Comparison of ENCODE assay signal across 20 cellular contexts in the genomic region with DNA sequence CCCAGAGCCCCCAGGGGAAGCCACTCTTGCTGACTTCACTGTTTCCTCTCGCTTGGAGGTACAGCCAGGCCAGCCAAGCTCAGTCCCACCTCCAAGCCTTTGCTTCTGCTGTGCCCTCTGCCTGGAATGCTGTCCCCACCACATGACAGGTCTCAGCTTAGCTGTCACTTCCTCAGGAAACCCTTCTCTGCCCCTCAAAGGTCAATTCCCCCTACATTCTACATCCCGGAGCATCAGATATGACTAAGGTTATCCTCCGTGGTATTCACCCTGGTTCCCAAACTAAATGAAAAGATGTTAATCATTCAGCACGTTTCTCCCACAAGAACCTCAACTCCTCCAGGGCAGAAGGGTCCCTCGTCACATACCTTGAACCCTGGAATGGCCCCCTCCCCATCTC. TPM values are rescaled to one million over a fixed set of nuclear protein-coding genes. Genes with fewer than 3 reads are reported as not detected.
DNase-seq lines count a peak whose midpoint lies in the region; ATAC-seq, FAIRE-seq and TF ChIP-seq lines count a peak whose summit lies in the region.
"Had no signal": no experiment of that assay in that cellular context is flagged by ENCODE, and none has a peak within 500 bp of the region (broad histone marks: within the 10 kb centered on the region; RNA-seq: fewer than 3 reads in every experiment).

No MANE protein-coding gene starts in this region.

- intact Hi-C loops in activated B cell treated with CpG ODN at 0.5 μM for 24 hours (cut with micrococcal nuclease) (loop anchor here (5.0 kb wide), 1 partner anchor 55 kb away; a partner anchor contains a TSS), left lung (cut with DNase I) (no loop called here)

- DNase-seq in H54 (ENCODE audit: insufficient read length, low spot score) (peak; percentile 40), activated B cell treated with CpG ODN at 0.5 μM for 24 hours (no peak), neural crest cell (ENCODE audit: low read depth, low spot score) (no peak), NCI-H345 (lab: John Stamatoyannopoulos, UW) (no peak), left lung (no peak), coronary artery (ENCODE audit: low spot score) (no peak)
- DNase-seq: activated gamma-delta T cell treated with Interleukin-2 at 50 U/mL for 16 hours, colonic mucosa, MG63, NCI-H1930, NCI-H524, nucleus accumbens had no signal

- peaks cover 63% of the 10 kb centered on the region for H3K4me1 ChIP-seq in BLaER1
- peaks cover 2 to 3% of the 10 kb centered on the region in 2 donors for H3K4me1 ChIP-seq in left lung
- H3K4me1 ChIP-seq: colonic mucosa had no signal

- H3K27ac Mint-ChIP-seq in activated B cell treated with CpG ODN at 0.5 μM for 24 hours = no peak overlapping the region
- peak overlapping the region; percentile 35 for H3K27ac Mint-ChIP-seq in neural crest cell (ENCODE audit: unreplicated experiment)
- H3K27ac Mint-ChIP-seq: stimulated activated effector memory CD8-positive, alpha-beta T cell treated with anti-CD3 and anti-CD28 coated beads, Interleukin-12 subunit alpha, Interleukin-12 subunit beta, amount 100 ng/mL, for 72 hours had no signal

- no peak for TF ChIP-seq POLR2A in H54 (IDR thresholded peaks at IDR 0.05; ENCODE audit: low read depth, low read length)

- peak overlapping the region; percentile 51; the same call in 1 of the 2 replicates for H3K9ac ChIP-seq in BLaER1
- H3K9ac ChIP-seq: SK-N-SH had no signal

- no peaks in the 10 kb centered on the region for H3K27me3 ChIP-seq in BLaER1
- H3K27me3 ChIP-seq in left lung = peaks cover 0 to 45% of the 10 kb centered on the region in 2 donors
- H3K27me3 ChIP-seq: ascending aorta, colonic mucosa, MG63 had no signal

- H3K9me3 Mint-ChIP-seq in activated B cell treated with CpG ODN at 0.5 μM for 24 hours (no peaks in the 10 kb centered on the region), neural crest cell (no peaks in the 10 kb centered on the region)
- H3K9me3 Mint-ChIP-seq: stimulated activated effector memory CD8-positive, alpha-beta T cell treated with anti-CD3 and anti-CD28 coated beads, Interleukin-12 subunit alpha, Interleukin-12 subunit beta, amount 100 ng/mL, for 72 hours had no signal

- H3K9me3 ChIP-seq in BLaER1 (no peaks in the 10 kb centered on the region), left lung (no peaks in the 10 kb centered on the region)
- H3K9me3 ChIP-seq: ascending aorta, colonic mucosa, MG63, SK-N-SH had no signal

- H3K4me1 Mint-ChIP-seq in activated B cell treated with CpG ODN at 0.5 μM for 24 hours = peaks cover 29% of the 10 kb centered on the region
- peaks cover 32% of the 10 kb centered on the region for H3K4me1 Mint-ChIP-seq in neural crest cell

- H3K36me3 Mint-ChIP-seq in activated B cell treated with CpG ODN at 0.5 μM for 24 hours (ENCODE audit: low read depth) (no peaks in the 10 kb centered on the region), neural crest cell (ENCODE audit: low read depth) (peaks cover 5% of the 10 kb centered on the region)
- H3K36me3 Mint-ChIP-seq: stimulated activated effector memory CD8-positive, alpha-beta T cell treated with anti-CD3 and anti-CD28 coated beads, Interleukin-12 subunit alpha, Interleukin-12 subunit beta, amount 100 ng/mL, for 72 hours had no signal

- H3K4me3 Mint-ChIP-seq in activated B cell treated with CpG ODN at 0.5 μM for 24 hours (peak overlapping the region; percentile 24), neural crest cell (peak overlapping the region; percentile 6)
- H3K4me3 Mint-ChIP-seq: stimulated activated effector memory CD8-positive, alpha-beta T cell treated with anti-CD3 and anti-CD28 coated beads, Interleukin-12 subunit alpha, Interleukin-12 subunit beta, amount 100 ng/mL, for 72 hours had no signal

- POLR2A ChIA-PET in activated B cell treated with CpG ODN at 0.5 μM for 24 hours (lab: Charles Lee) = no interaction called here

- TF ChIP-seq CTCF in activated B cell treated with CpG ODN at 0.5 μM for 24 hours (IDR thresholded peaks at IDR 0.05) (no peak), neural crest cell (conservative IDR thresholded peaks at IDR 0.05) (no peak), left lung (IDR thresholded peaks at IDR 0.05) (no peak), coronary artery (IDR thresholded peaks at IDR 0.05) (no peak)

- H3K36me3 ChIP-seq in BLaER1 = peaks cover 37% of the 10 kb centered on the region
- H3K36me3 ChIP-seq in left lung = peaks cover 0 to 8% of the 10 kb centered on the region in 2 donors
- H3K36me3 ChIP-seq: colonic mucosa, MG63 had no signal

- peak overlapping the region; percentile 82 for H3K4me2 ChIP-seq in BLaER1
- H3K4me2 ChIP-seq: SK-N-SH had no signal

- no peak for FAIRE-seq in H54 (lab: Jason Lieb, UNC)
- FAIRE-seq: GM19239 had no signal

- peaks cover 20% of the 10 kb centered on the region for H3K27me3 Mint-ChIP-seq in activated B cell treated with CpG ODN at 0.5 μM for 24 hours
- H3K27me3 Mint-ChIP-seq in neural crest cell (ENCODE audit: low read depth) = no peaks in the 10 kb centered on the region

- H3K27ac ChIP-seq in BLaER1 (peak overlapping the region; percentile 16), left lung (no peak overlapping the region), coronary artery (peak overlapping the region in 1 of 2 donors; percentile 84)
- H3K27ac ChIP-seq: ascending aorta, colonic mucosa, VCaP had no signal

- CTCF ChIA-PET in activated B cell treated with CpG ODN at 0.5 μM for 24 hours (lab: Charles Lee) = no interaction called here

- H4K20me1 ChIP-seq in BLaER1 = peaks cover 73% of the 10 kb centered on the region

- ATAC-seq in activated B cell treated with CpG ODN at 0.5 μM for 24 hours (ENCODE audit: low read depth) (no peak), left lung (no peak), GM19351 (IDR thresholded peaks at IDR 0.05; ENCODE audit: unreplicated experiment) (no peak)

- H3K4me3 ChIP-seq in BLaER1 (no peak overlapping the region), left lung (no peak overlapping the region), coronary artery (no peak overlapping the region)
- H3K4me3 ChIP-seq: ascending aorta, colonic mucosa, MG63, skin epidermis had no signal

RNA-seq across cellular contexts. Expression of a gene that starts 53.5 kb away (rescaled TPM):
- total RNA-seq in activated B cell treated with CpG ODN at 0.5 μM for 24 hours = 2.5 and 3.4 TPM in 2 replicates
- total RNA-seq in neural crest cell = 333 and 357 TPM in 2 replicates
- total RNA-seq in left lung = 10 to 100 TPM; 61.7 to 67.2 TPM

Comparison
In these comparisons a context has a peak if more than half of its experiments do, and no peak if none do; other contexts are left out.
1. RNA of a gene that starts 53.5 kb away (total RNA-seq): 333 to 357 TPM in neural crest cell and 61.7 to 67.2 TPM in left lung; 2.5 to 3.4 TPM in activated B cell treated with CpG ODN at 0.5 μM for 24 hours; every median in the first group is over 10 times any median in the second.